In genomic region chr2:19048593-19049264, GRCh38 we compare ENCODE assay signal across 1 cellular context.
A peak's percentile ranks its signal among the peaks of the same experiment; 100 is the strongest.
TF ChIP-seq lines count a peak whose summit lies in the region.

No MANE protein-coding gene starts in this region.

TF ChIP-seq in HepG2, 621 proteins besides CTCF, POLR2A, EP300 and RAD21 (continued from another document and continues in another):
- TF ChIP-seq TERF1 (CRISPR knock-in tag; IDR thresholded peaks at IDR 0.05): no peak
- TF ChIP-seq MYNN (CRISPR knock-in tag; IDR thresholded peaks at IDR 0.05; ENCODE audit: low read depth): no peak
- no peak for TF ChIP-seq ZNF513 (CRISPR knock-in tag; conservative IDR thresholded peaks at IDR 0.05)
- TF ChIP-seq ZBTB37 (CRISPR knock-in tag; IDR thresholded peaks at IDR 0.05): no peak
- no peak for TF ChIP-seq ZNF772 (CRISPR knock-in tag; IDR thresholded peaks at IDR 0.05)
- no peak for TF ChIP-seq ZNF788 (CRISPR knock-in tag; IDR thresholded peaks at IDR 0.05; ENCODE audit: borderline replicate concordance)
- TF ChIP-seq GABPA (IDR thresholded peaks at IDR 0.05; ENCODE audit: low read depth, low read length): no peak
- TF ChIP-seq GABPA (CRISPR knock-in tag; IDR thresholded peaks at IDR 0.05; ENCODE audit: low read depth): peak; percentile 69
- 0 out of 2 replicates have a peak, but pooled peaks have one; percentile 45 for TF ChIP-seq ZNF441 (CRISPR knock-in tag; IDR thresholded peaks at IDR 0.05; ENCODE audit: borderline replicate concordance)
- peak; percentile 79 for TF ChIP-seq FOSL2 (CRISPR knock-in tag; IDR thresholded peaks at IDR 0.05)
- TF ChIP-seq KDM2A (CRISPR knock-in tag; IDR thresholded peaks at IDR 0.05; ENCODE audit: borderline replicate concordance, low read depth): no peak
- TF ChIP-seq BRD4 (CRISPR knock-in tag; IDR thresholded peaks at IDR 0.05): no peak
- TF ChIP-seq ELF3 (CRISPR knock-in tag; IDR thresholded peaks at IDR 0.05): peak; percentile 75
- 0 out of 2 replicates have a peak, but pooled peaks have one; percentile 11 for TF ChIP-seq HMG20A (CRISPR knock-in tag; IDR thresholded peaks at IDR 0.05; ENCODE audit: borderline replicate concordance)
- no peak for TF ChIP-seq KLF9 (CRISPR knock-in tag; IDR thresholded peaks at IDR 0.05; ENCODE audit: low read depth)
- TF ChIP-seq ZNF264 (CRISPR knock-in tag; IDR thresholded peaks at IDR 0.05): no peak
- TF ChIP-seq TCF7L2 (IDR thresholded peaks at IDR 0.05; ENCODE audit: low read depth, low read length): no peak
- no peak for TF ChIP-seq SRF (IDR thresholded peaks at IDR 0.05; ENCODE audit: low read depth, low read length)
- TF ChIP-seq IRX3 (CRISPR knock-in tag; IDR thresholded peaks at IDR 0.05; ENCODE audit: borderline replicate concordance, low read depth): no peak
- TF ChIP-seq HHEX (CRISPR knock-in tag; IDR thresholded peaks at IDR 0.05): no peak
- TF ChIP-seq AKNA (CRISPR knock-in tag; IDR thresholded peaks at IDR 0.05; ENCODE audit: borderline replicate concordance): no peak
- TF ChIP-seq ZNF33B (CRISPR knock-in tag; IDR thresholded peaks at IDR 0.05): no peak
- peak; percentile 80 for TF ChIP-seq CREM (IDR thresholded peaks at IDR 0.05)
- no peak for TF ChIP-seq CREM (CRISPR knock-in tag; IDR thresholded peaks at IDR 0.05)
- no peak; the same call in 1 of the 2 replicates for TF ChIP-seq HOXA3 (CRISPR knock-in tag; IDR thresholded peaks at IDR 0.05)
- peak; percentile 38; the same call in 1 of the 2 replicates for TF ChIP-seq NFIC (IDR thresholded peaks at IDR 0.05; ENCODE audit: low read length)
- TF ChIP-seq DR1 (CRISPR knock-in tag; IDR thresholded peaks at IDR 0.05): no peak
- no peak for TF ChIP-seq HOXA7 (CRISPR knock-in tag; IDR thresholded peaks at IDR 0.05)
- no peak for TF ChIP-seq RCOR2 (CRISPR knock-in tag; IDR thresholded peaks at IDR 0.05)
- no peak for TF ChIP-seq ELF4 (CRISPR knock-in tag; IDR thresholded peaks at IDR 0.05; ENCODE audit: borderline replicate concordance)
- peak; percentile 72 for TF ChIP-seq ASH2L (IDR thresholded peaks at IDR 0.05; ENCODE audit: insufficient read length, low read depth, low read length)
- 0 out of 2 replicates have a peak, but pooled peaks have one; percentile 28 for TF ChIP-seq PHF21A (CRISPR knock-in tag; IDR thresholded peaks at IDR 0.05)
- no peak for TF ChIP-seq MLXIP (CRISPR knock-in tag; IDR thresholded peaks at IDR 0.05; ENCODE audit: borderline replicate concordance)
- 0 out of 2 replicates have a peak, but pooled peaks have one; percentile 63 for TF ChIP-seq ZNF317 (CRISPR knock-in tag; IDR thresholded peaks at IDR 0.05)
- TF ChIP-seq JUN (CRISPR knock-in tag; IDR thresholded peaks at IDR 0.05): 0 out of 2 replicates have a peak, but pooled peaks have one; percentile 57
- TF ChIP-seq ZNF430 (CRISPR knock-in tag; IDR thresholded peaks at IDR 0.05): no peak
- TF ChIP-seq ARID2 (CRISPR knock-in tag; IDR thresholded peaks at IDR 0.05; ENCODE audit: borderline replicate concordance): no peak
- no peak for TF ChIP-seq ZMAT3 (CRISPR knock-in tag; conservative IDR thresholded peaks at IDR 0.05)
- TF ChIP-seq HOMEZ (CRISPR knock-in tag; IDR thresholded peaks at IDR 0.05; ENCODE audit: low read depth): peak; percentile 84; the same call in 1 of the 2 replicates
- no peak for TF ChIP-seq ZNF891 (CRISPR knock-in tag; IDR thresholded peaks at IDR 0.05)
- TF ChIP-seq GABPB1 (CRISPR knock-in tag; IDR thresholded peaks at IDR 0.05): peak; percentile 56; the same call in 1 of the 2 replicates
- TF ChIP-seq POGZ (CRISPR knock-in tag; IDR thresholded peaks at IDR 0.05): peak; percentile 97
- TF ChIP-seq CHD2 (IDR thresholded peaks at IDR 0.05; ENCODE audit: low read depth, low read length): no peak
- TF ChIP-seq ZNF350 (CRISPR knock-in tag; IDR thresholded peaks at IDR 0.05; ENCODE audit: borderline replicate concordance, low read depth): no peak
- TF ChIP-seq ZKSCAN8 (CRISPR knock-in tag; IDR thresholded peaks at IDR 0.05; ENCODE audit: borderline replicate concordance): no peak
- TF ChIP-seq ZNF17 (CRISPR knock-in tag; IDR thresholded peaks at IDR 0.05): no peak
- no peak for TF ChIP-seq ZNF556 (CRISPR knock-in tag; IDR thresholded peaks at IDR 0.05; ENCODE audit: borderline replicate concordance)
- no peak for TF ChIP-seq ZNF253 (CRISPR knock-in tag; IDR thresholded peaks at IDR 0.05; ENCODE audit: borderline replicate concordance)
- TF ChIP-seq ZFP62 (CRISPR knock-in tag; IDR thresholded peaks at IDR 0.05): no peak
- TF ChIP-seq ZBTB43 (CRISPR knock-in tag; conservative IDR thresholded peaks at IDR 0.05): no peak
- TF ChIP-seq SOX6 (IDR thresholded peaks at IDR 0.05): no peak
- TF ChIP-seq SOX6 (CRISPR knock-in tag; IDR thresholded peaks at IDR 0.05): peak; percentile 78
- TF ChIP-seq ZNF512B (CRISPR knock-in tag; IDR thresholded peaks at IDR 0.05; ENCODE audit: borderline replicate concordance): no peak
- no peak for TF ChIP-seq ZSCAN12 (CRISPR knock-in tag; IDR thresholded peaks at IDR 0.05)
- TF ChIP-seq ZFY (CRISPR knock-in tag; IDR thresholded peaks at IDR 0.05): no peak
